Comparison of ENCODE assay signal across 24 cellular contexts in genomic region chr12:12757121-12757520, GRCh38.
"Had no signal": no experiment of that assay in that cellular context is flagged by ENCODE, and none has a peak within 500 bp of the region (broad histone marks: within the 10 kb centered on the region; RNA-seq: fewer than 3 reads in every experiment).

No MANE protein-coding gene starts in this region.

- H3K4me1 Mint-ChIP-seq: activated CD4-positive, alpha-beta T cell treated with anti-CD3 and anti-CD28 coated beads for 36 hours; activated CD8-positive, alpha-beta memory T cell treated with anti-CD3 and anti-CD28 coated beads, Interleukin-2, amount 10 ng/mL, durations not matched to agents 7 days and 5 days; naive thymus-derived CD8-positive, alpha-beta T cell had no signal

- H3K4me3 Mint-ChIP-seq: activated B cell treated with CpG ODN at 0.5 μM for 24 hours; activated CD4-positive, alpha-beta T cell treated with anti-CD3 and anti-CD28 coated beads for 36 hours; activated CD8-positive, alpha-beta memory T cell treated with anti-CD3 and anti-CD28 coated beads, Interleukin-2, amount 10 ng/mL, durations not matched to agents 7 days and 5 days; activated CD8-positive, alpha-beta T cell treated with anti-CD3 and anti-CD28 coated beads, Interleukin-2, amount 10 ng/mL, durations not matched to agents 7 days and 5 days; naive thymus-derived CD8-positive, alpha-beta T cell; neural progenitor cell had no signal

- H3K4me2 ChIP-seq: neural progenitor cell had no signal

- H3K27me3 ChIP-seq: breast epithelium, gastrocnemius medialis, neural progenitor cell, tibial nerve had no signal

- H3K4me1 ChIP-seq: breast epithelium, gastrocnemius medialis, tibial nerve had no signal

- DNase-seq: activated B cell treated with CpG ODN at 0.5 μM for 24 hours; activated CD4-positive, alpha-beta T cell treated with anti-CD3 and anti-CD28 coated beads for 36 hours; activated CD8-positive, alpha-beta memory T cell treated with anti-CD3 and anti-CD28 coated beads, Interleukin-2, amount 10 ng/mL, durations not matched to agents 7 days and 5 days; activated CD8-positive, alpha-beta T cell treated with anti-CD3 and anti-CD28 coated beads, Interleukin-2, amount 10 ng/mL, durations not matched to agents 7 days and 5 days; activated T-cell treated with anti-CD3 and anti-CD28 coated beads, Interleukin-2, amount 50 U/mL, for 48 hours; central memory CD4-positive, alpha-beta T cell; dermis blood vessel endothelial cell; effector CD4-positive, alpha-beta T cell; gastrocnemius medialis; glutamatergic neuron; islet precursor cell; mammary epithelial cell; naive thymus-derived CD8-positive, alpha-beta T cell; posterior cingulate gyrus; right cardiac atrium; stimulated activated CD4-positive, alpha-beta T cell treated with anti-CD3 and anti-CD28 coated beads, Interleukin-2, amount 100 ng/mL, for 48 hours; stimulated activated naive CD4-positive, alpha-beta T cell treated with Interleukin-2 at 50 U/mL for 16 hours; T-helper 2 cell had no signal

- H3K27ac ChIP-seq: breast epithelium, epithelial cell of prostate, gastrocnemius medialis, neural progenitor cell had no signal

- H3K27ac Mint-ChIP-seq: activated B cell treated with CpG ODN at 0.5 μM for 24 hours; activated CD4-positive, alpha-beta T cell treated with anti-CD3 and anti-CD28 coated beads for 36 hours; activated CD8-positive, alpha-beta memory T cell treated with anti-CD3 and anti-CD28 coated beads, Interleukin-2, amount 10 ng/mL, durations not matched to agents 7 days and 5 days; activated CD8-positive, alpha-beta T cell treated with anti-CD3 and anti-CD28 coated beads, Interleukin-2, amount 10 ng/mL, durations not matched to agents 7 days and 5 days; activated naive CD4-positive, alpha-beta T cell treated with anti-CD3 and anti-CD28 coated beads, Interleukin-2, amount 50 U/mL, for 72 hours; activated T-helper 2 cell treated with anti-CD3 and anti-CD28 coated beads, Interferon-gamma antibody, Interleukin-2, Interleukin-4, amounts not matched to agents 10 μg/mL and 5 μg/mL and 100 μg/mL, durations not matched to agents 14 hours and 24 hours and 36 hours; neural progenitor cell had no signal

- H3K27me3 Mint-ChIP-seq: activated B cell treated with CpG ODN at 0.5 μM for 24 hours; activated CD4-positive, alpha-beta T cell treated with anti-CD3 and anti-CD28 coated beads for 36 hours; activated CD8-positive, alpha-beta memory T cell treated with anti-CD3 and anti-CD28 coated beads, Interleukin-2, amount 10 ng/mL, durations not matched to agents 7 days and 5 days; naive thymus-derived CD8-positive, alpha-beta T cell had no signal

- H3K4me3 ChIP-seq: breast epithelium, gastrocnemius medialis, neural progenitor cell, tibial nerve had no signal

- ATAC-seq: activated CD4-positive, alpha-beta T cell treated with anti-CD3 and anti-CD28 coated beads for 36 hours; activated CD8-positive, alpha-beta memory T cell treated with anti-CD3 and anti-CD28 coated beads, Interleukin-2, amount 10 ng/mL, durations not matched to agents 7 days and 5 days; activated CD8-positive, alpha-beta T cell treated with anti-CD3 and anti-CD28 coated beads, Interleukin-2, amount 10 ng/mL, durations not matched to agents 7 days and 5 days; activated naive CD4-positive, alpha-beta T cell treated with anti-CD3 and anti-CD28 coated beads, Interleukin-2, amount 50 U/mL, for 72 hours; gastrocnemius medialis; naive thymus-derived CD8-positive, alpha-beta T cell; right cardiac atrium had no signal

- H3K36me3 Mint-ChIP-seq: activated naive CD4-positive, alpha-beta T cell treated with anti-CD3 and anti-CD28 coated beads, Interleukin-2, amount 50 U/mL, for 72 hours; naive thymus-derived CD8-positive, alpha-beta T cell had no signal

- H3K36me3 ChIP-seq: breast epithelium, gastrocnemius medialis, neural progenitor cell, tibial nerve had no signal

- H3K9me3 Mint-ChIP-seq: activated B cell treated with CpG ODN at 0.5 μM for 24 hours; activated T-helper 2 cell treated with anti-CD3 and anti-CD28 coated beads, Interferon-gamma antibody, Interleukin-2, Interleukin-4, amounts not matched to agents 10 μg/mL and 5 μg/mL and 100 μg/mL, durations not matched to agents 14 hours and 24 hours and 36 hours; naive thymus-derived CD8-positive, alpha-beta T cell; neural progenitor cell had no signal

- H3K9ac ChIP-seq: neural progenitor cell had no signal

- H2AFZ ChIP-seq: neural progenitor cell had no signal

- H3K9me3 ChIP-seq: breast epithelium, gastrocnemius medialis, tibial nerve had no signal
